ENCODE assay signal across 34 cellular contexts in the genomic region with DNA sequence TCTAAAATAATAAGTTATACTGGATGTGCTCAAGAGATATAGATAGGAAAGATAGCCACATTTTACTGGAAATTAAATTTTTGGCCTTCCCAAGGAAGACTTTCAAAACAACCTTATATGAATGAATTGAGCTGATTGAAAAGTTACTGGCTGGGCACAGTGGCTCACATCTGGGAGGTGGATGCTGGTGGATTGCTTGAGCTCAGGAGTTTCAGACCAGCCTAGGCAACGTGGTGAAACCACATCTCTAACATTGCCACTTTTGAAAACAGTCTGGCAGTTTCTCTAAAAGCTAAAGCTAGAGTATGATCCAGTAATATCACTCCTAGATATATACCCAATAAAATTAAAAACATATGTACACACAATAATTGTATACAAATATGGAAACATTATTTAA.
"Had no signal": no experiment of that assay in that cellular context is flagged by ENCODE, and none has a peak within 500 bp of the region (broad histone marks: within the 10 kb centered on the region; RNA-seq: fewer than 3 reads in every experiment).

No MANE protein-coding gene starts in this region.

- H3K27ac ChIP-seq: KMS-11 had no signal

- H3K4me2 ChIP-seq: KMS-11 had no signal

- H3K9ac ChIP-seq: KMS-11 had no signal

- H3K36me3 ChIP-seq: MG63 had no signal

- H3K27me3 ChIP-seq: MG63 had no signal

- H3K4me3 ChIP-seq: MG63 had no signal

- DNase-seq: Karpas-422, Kasumi-1, MG63, MV-4-11, NCI-H1048, NCI-H1092, NCI-H1092 treated with DMSO at 0.1 percent for 48 hours, NCI-H1105 treated with DMSO at 0.1 percent for 48 hours, NCI-H1417, NCI-H1417 treated with DMSO at 0.1 percent for 48 hours, NCI-H1436, NCI-H1436 treated with DMSO at 0.1 percent for 48 hours, NCI-H146, NCI-H1694, NCI-H1694 treated with DMSO at 0.1 percent for 48 hours, NCI-H187, NCI-H187 treated with DMSO at 0.1 percent for 48 hours, NCI-H1930, NCI-H2029, NCI-H2029 treated with DMSO at 0.1 percent for 48 hours, NCI-H2081, NCI-H2081 treated with DMSO at 0.1 percent for 48 hours, NCI-H2107, NCI-H2171, NCI-H2171 treated with DMSO at 0.1 percent for 48 hours, NCI-H2227 treated with DMSO at 0.1 percent for 48 hours, NCI-H226, NCI-H345, NCI-H446, NCI-H446 treated with DMSO at 0.1 percent for 48 hours, NCI-H510A, NCI-H510A treated with DMSO at 0.1 percent for 48 hours, NCI-H524 had no signal

- H3K9me3 ChIP-seq: MG63 had no signal
